In genomic region chr9:134629586-134630392, GRCh38 we compare ENCODE assay signal across 20 cellular contexts. TPM values are rescaled to one million over a fixed set of nuclear protein-coding genes. Genes with fewer than 3 reads are reported as not detected.
DNase-seq lines count a peak whose midpoint lies in the region; ATAC-seq, FAIRE-seq and TF ChIP-seq lines count a peak whose summit lies in the region.
"Had no signal": no experiment of that assay in that cellular context is flagged by ENCODE, and none has a peak within 500 bp of the region (broad histone marks: within the 10 kb centered on the region; RNA-seq: fewer than 3 reads in every experiment).

No MANE protein-coding gene starts in this region.

- no peak for TF ChIP-seq RAD21 in HepG2 (CRISPR knock-in tag; IDR thresholded peaks at IDR 0.05)

- no peak overlapping the region for H3K4me3 ChIP-seq in right lobe of liver
- H3K4me3 ChIP-seq in HepG2 (replicated peaks in 1 of 3; ENCODE audit: insufficient read depth in 1 of 3, low read depth in 2 of 3, low read length in 3 of 3), result no peak overlapping the region
- H3K4me3 ChIP-seq in endodermal cell (ENCODE audit: low read length), result no peak overlapping the region
- no peak overlapping the region for H3K4me3 ChIP-seq in osteoblast (ENCODE audit: insufficient read depth, low read length)
- no peak overlapping the region for H3K4me3 ChIP-seq in brain microvascular endothelial cell (ENCODE audit: low read depth, low read length)
- H3K4me3 ChIP-seq: esophagus muscularis mucosa, psoas muscle, SK-N-MC had no signal

- POLR2A ChIA-PET in HepG2 (lab: Yijun Ruan, JAX), result no interaction called here

- H3K4me2 ChIP-seq in HepG2 (ENCODE audit: low read depth, low read length) (no peak overlapping the region), osteoblast (ENCODE audit: insufficient read depth, low read length) (no peak overlapping the region)

- H3K9me3 Mint-ChIP-seq in endodermal cell, result no peaks in the 10 kb centered on the region
- H3K9me3 Mint-ChIP-seq: central memory CD8-positive, alpha-beta T cell; naive thymus-derived CD8-positive, alpha-beta T cell; T-helper 2 cell treated with Interferon-gamma antibody and Interleukin-4, amounts not matched to agents 5 μg/mL and 100 μg/mL, for 36 hours had no signal

- no peaks in the 10 kb centered on the region for H3K27me3 ChIP-seq in right lobe of liver
- H3K27me3 ChIP-seq in HepG2 (ENCODE audit: control insufficient read depth in 1 of 2, insufficient read depth in 2 of 2, low read length in 2 of 2), result peaks cover 10 to 83% of the 10 kb centered on the region in 2 experiments; a peak in 4 of 5 replicates
- H3K27me3 ChIP-seq in endodermal cell (ENCODE audit: control insufficient read depth, insufficient read depth, low read length, poor library complexity, severe bottlenecking), result no peaks in the 10 kb centered on the region
- H3K27me3 ChIP-seq in osteoblast (ENCODE audit: insufficient read depth, low read length), result no peaks in the 10 kb centered on the region
- no peaks in the 10 kb centered on the region for H3K27me3 ChIP-seq in brain microvascular endothelial cell (replicated peaks)
- H3K27me3 ChIP-seq: esophagus muscularis mucosa had no signal

- H3K27me3 Mint-ChIP-seq in endodermal cell (ENCODE audit: insufficient read depth), result no peaks in the 10 kb centered on the region
- H3K27me3 Mint-ChIP-seq: naive thymus-derived CD8-positive, alpha-beta T cell had no signal

- peaks cover 3% of the 10 kb centered on the region for H4K20me1 ChIP-seq in HepG2 (ENCODE audit: insufficient read depth, low read length)
- no peaks in the 10 kb centered on the region for H4K20me1 ChIP-seq in osteoblast (ENCODE audit: insufficient read depth, low read length)

- no peak for FAIRE-seq in HepG2 (lab: Jason Lieb, UNC)

- in situ Hi-C loops in HepG2 (cut with HindIII; ENCODE audit: extremely low pct_ligation_motif_present, low pct_unique_long_range_greater_than_20kb), result no loop called here
- in situ Hi-C loops in brain microvascular endothelial cell (cut with HindIII; ENCODE audit: low pct_ligation_motif_present, low sequenced_read_pairs), result loop anchor here (10.0 to 25.0 kb wide), 2 partner anchors 65 to 142 kb away; no protein-coding TSS in a partner anchor

- no peak overlapping the region for H2AFZ ChIP-seq in HepG2 (ENCODE audit: low read length)
- no peak overlapping the region for H2AFZ ChIP-seq in osteoblast (ENCODE audit: low read length)

- CTCF ChIA-PET in HepG2 (lab: Yijun Ruan, JAX; ENCODE audit: low intra/inter-chr PET ratio, low total read pairs), result no interaction called here

- TF ChIP-seq POLR2A in right lobe of liver (IDR thresholded peaks at IDR 0.05) (no peak), HepG2 (IDR thresholded peaks at IDR 0.05; ENCODE audit: insufficient read depth in 1 of 2, low read depth in 2 of 2, low read length in 2 of 2) (no peak)

- H3K4me1 Mint-ChIP-seq in endodermal cell, result peaks cover 13% of the 10 kb centered on the region
- H3K4me1 Mint-ChIP-seq: central memory CD8-positive, alpha-beta T cell had no signal

- 26% methylated on average over 2 of the region's 16 CpGs for WGBS in right lobe of liver (ENCODE audit: insufficient coverage, low coverage, low lambda C conversion rate, missing lambda C conversion rate)
- WGBS in HepG2 (ENCODE audit: low lambda C conversion rate), result 24% methylated on average over 6 of the region's 16 CpGs
- 94 to 96% methylated on average over 10 to 16 of the region's 16 CpGs for WGBS in endodermal cell (ENCODE audit: insufficient coverage in 1 of 2, insufficient read length in 1 of 2), 2 experiments

- ATAC-seq in right lobe of liver, result no peak
- no peak for ATAC-seq in HepG2
- no peak for ATAC-seq in HG03469 (IDR thresholded peaks at IDR 0.05; ENCODE audit: unreplicated experiment)
- ATAC-seq: HCT116; naive thymus-derived CD8-positive, alpha-beta T cell; PC-3; psoas muscle had no signal

- H3K9me3 ChIP-seq in right lobe of liver (no peaks in the 10 kb centered on the region), HepG2 (ENCODE audit: low read length) (no peaks in the 10 kb centered on the region), endodermal cell (ENCODE audit: control insufficient read depth, low read length) (no peaks in the 10 kb centered on the region), osteoblast (ENCODE audit: low read depth, low read length) (no peaks in the 10 kb centered on the region)
- H3K9me3 ChIP-seq: esophagus muscularis mucosa, psoas muscle had no signal

- no peak overlapping the region for H3K4me3 Mint-ChIP-seq in endodermal cell
- H3K4me3 Mint-ChIP-seq: central memory CD8-positive, alpha-beta T cell; naive thymus-derived CD8-positive, alpha-beta T cell; T-helper 2 cell treated with Interferon-gamma antibody and Interleukin-4, amounts not matched to agents 5 μg/mL and 100 μg/mL, for 36 hours had no signal

- no peak for TF ChIP-seq CTCF in right lobe of liver (IDR thresholded peaks at IDR 0.05)
- no peak for TF ChIP-seq CTCF in HepG2 (CRISPR knock-in tag; IDR thresholded peaks at IDR 0.05)
- TF ChIP-seq CTCF in endodermal cell (conservative IDR thresholded peaks at IDR 0.05), result no peak
- TF ChIP-seq CTCF in osteoblast (IDR thresholded peaks at IDR 0.05; ENCODE audit: extremely low read depth, low read depth, low read length), result no peak
- no peak for TF ChIP-seq CTCF in brain microvascular endothelial cell (IDR thresholded peaks at IDR 0.05; ENCODE audit: low read depth, low read length, missing control alignments)

- H3K4me1 ChIP-seq in right lobe of liver (no peaks in the 10 kb centered on the region), HepG2 (ENCODE audit: insufficient read depth, low read length) (no peaks in the 10 kb centered on the region), endodermal cell (ENCODE audit: control insufficient read depth, insufficient read depth, low read length) (no peaks in the 10 kb centered on the region), osteoblast (ENCODE audit: insufficient read depth, low read length) (peaks cover 21% of the 10 kb centered on the region)
- H3K4me1 ChIP-seq: esophagus muscularis mucosa, psoas muscle had no signal

- DNase-seq in right lobe of liver (peak; percentile 10 to 46 (median 45)), HepG2 (ENCODE audit: low spot score) (no peak), endodermal cell (peak; percentile 30), osteoblast (ENCODE audit: insufficient read length, low spot score, missing footprints) (peak; percentile 69), brain microvascular endothelial cell (no peak), RPMI8226 (no peak)
- DNase-seq: activated CD4-positive, alpha-beta T cell treated with anti-CD3 and anti-CD28 coated beads for 1 hour; amniotic stem cell; DMS79 treated with DMSO at 0.1 percent for 48 hours; NCI-H1436 treated with DMSO at 0.1 percent for 48 hours; PC-3; substantia nigra had no signal

- H3K36me3 ChIP-seq in right lobe of liver (no peaks in the 10 kb centered on the region), HepG2 (replicated peaks in 1 of 2; ENCODE audit: control insufficient read depth in 1 of 2, insufficient read depth in 2 of 2, low read length in 2 of 2) (no peaks in the 10 kb centered on the region), endodermal cell (ENCODE audit: control insufficient read depth, insufficient read depth, low read length) (no peaks in the 10 kb centered on the region), osteoblast (ENCODE audit: insufficient read depth, low read length) (no peaks in the 10 kb centered on the region), brain microvascular endothelial cell (replicated peaks) (no peaks in the 10 kb centered on the region)
- H3K36me3 ChIP-seq: esophagus muscularis mucosa had no signal

- intact Hi-C loops in right lobe of liver (cut with DNase I), result no loop called here
- intact Hi-C loops in HepG2 (cut with micrococcal nuclease; ENCODE audit: unreplicated experiment), result no loop called here

- no TSS peak for BruUV-seq in HepG2 (replicated peaks; lab: Mats Ljungman, UMichigan)

- H3K36me3 Mint-ChIP-seq in endodermal cell (ENCODE audit: low read depth), result no peaks in the 10 kb centered on the region
- H3K36me3 Mint-ChIP-seq: naive thymus-derived CD8-positive, alpha-beta T cell had no signal

- no peak overlapping the region for H3K9ac ChIP-seq in HepG2 (ENCODE audit: insufficient read depth, low read depth, low read length)
- H3K9ac ChIP-seq in endodermal cell (ENCODE audit: extremely low read depth, low read length, poor library complexity, severe bottlenecking), result no peak overlapping the region

- H3K27ac ChIP-seq in right lobe of liver (no peak overlapping the region), HepG2 (ENCODE audit: extremely low read length, insufficient read depth, low read length) (no peak overlapping the region), endodermal cell (ENCODE audit: low read depth, low read length) (no peak overlapping the region), osteoblast (ENCODE audit: low read depth, low read length) (no peak overlapping the region), brain microvascular endothelial cell (no peak overlapping the region)
- H3K27ac ChIP-seq: esophagus muscularis mucosa, psoas muscle, SK-N-MC had no signal

- no peak overlapping the region for H3K27ac Mint-ChIP-seq in endodermal cell
- H3K27ac Mint-ChIP-seq: naive thymus-derived CD8-positive, alpha-beta T cell; T-helper 2 cell treated with Interferon-gamma antibody and Interleukin-4, amounts not matched to agents 5 μg/mL and 100 μg/mL, for 36 hours had no signal

- TF ChIP-seq EP300 in HepG2 (IDR thresholded peaks at IDR 0.05; ENCODE audit: low read depth in 2 of 2, low read length in 2 of 2) (no peak), HepG2 (CRISPR knock-in tag; IDR thresholded peaks at IDR 0.05; ENCODE audit: borderline replicate concordance) (no peak)

- H3K79me2 ChIP-seq in HepG2 (ENCODE audit: insufficient read depth, low read length) (no peaks in the 10 kb centered on the region), osteoblast (ENCODE audit: insufficient read depth, low read length) (no peaks in the 10 kb centered on the region)

RNA-seq across cellular contexts. Expression of gene COL5A1, which starts 11.8 kb away (rescaled TPM):
- total RNA-seq in right lobe of liver, result 10 to 100 TPM in 2 of 6 experiments, 1 to 10 TPM in 4; 1.5 to 17.0 (median 7.7) TPM
- not detected in 2 replicates for total RNA-seq in HepG2 (2016; rRNA removed; fragmentation: Illumina TruSeq; extraction: Trizol)
- total RNA-seq in HepG2 (2016; cell fraction: cytosol; rRNA removed; fragmentation: Illumina TruSeq; extraction: Trizol; ENCODE audit: low read depth), result not detected in 2 replicates
- not detected in 2 replicates for total RNA-seq in HepG2 (2016; cell fraction: insoluble cytoplasmic fraction; rRNA removed; fragmentation: Illumina TruSeq; extraction: Trizol)
- total RNA-seq in HepG2 (2016; cell fraction: membrane; rRNA removed; fragmentation: Illumina TruSeq; extraction: Trizol), result not detected in 2 replicates
- not detected in 2 replicates for total RNA-seq in HepG2 (2016; cell fraction: nucleus; rRNA removed; fragmentation: Illumina TruSeq; extraction: Trizol)
- under 0.01 TPM in 1 of 2 replicates, not detected in the other for polyA plus RNA-seq in HepG2 (2011; rRNA removed)
- polyA plus RNA-seq in HepG2 (2011; cell fraction: cytosol; rRNA removed), result under 0.01 TPM in 1 of 2 replicates, not detected in the other
- polyA plus RNA-seq in HepG2 (2011; cell fraction: nucleus; rRNA removed), result 0.07 and 0.08 TPM in 2 replicates
- polyA plus RNA-seq in HepG2 (2012), result not detected in 2 replicates
- polyA plus RNA-seq in HepG2 (2016; cell fraction: cytosol; fragmentation: Illumina TruSeq; extraction: Trizol; ENCODE audit: low read depth), result not detected in 2 replicates
- not detected in 2 replicates for polyA plus RNA-seq in HepG2 (2016; cell fraction: insoluble cytoplasmic fraction; fragmentation: Illumina TruSeq; extraction: Trizol; ENCODE audit: low read depth)
- polyA plus RNA-seq in HepG2 (2016; cell fraction: membrane; fragmentation: Illumina TruSeq; extraction: Trizol; ENCODE audit: low read depth), result not detected in 2 replicates
- 0.19 TPM in 1 of 2 replicates, not detected in the other for polyA plus RNA-seq in HepG2 (2016; cell fraction: nucleus; fragmentation: Illumina TruSeq; extraction: Trizol; ENCODE audit: insufficient read depth, low read depth)
- 0.04 and 20.3 TPM in 2 replicates for polyA minus RNA-seq in HepG2 (2011; rRNA and poly(A)+ RNA removed; ENCODE audit: low replicate concordance)
- 0.20 TPM in 1 of 2 replicates, not detected in the other for polyA minus RNA-seq in HepG2 (2011; cell fraction: cytosol; rRNA and poly(A)+ RNA removed)
- not detected in 2 replicates for polyA minus RNA-seq in HepG2 (2011; cell fraction: nucleus; rRNA and poly(A)+ RNA removed)
- total RNA-seq in endodermal cell, result 10 to 100 TPM; 65.3 to 76.6 TPM
- 47.5 TPM for polyA plus RNA-seq in endodermal cell (2013, experiment 1 of 2)
- polyA plus RNA-seq in endodermal cell (2013, experiment 2 of 2), result 53.7 TPM
- 571 and 801 TPM in 2 replicates for total RNA-seq in osteoblast
- polyA plus RNA-seq: naive thymus-derived CD8-positive, alpha-beta T cell had no signal

Comparison
In these comparisons a context has a peak if more than half of its experiments do, and no peak if none do; other contexts are left out.
1. DNase-seq: peak in right lobe of liver (3 of 3), endodermal cell (single experiment) and osteoblast (single experiment); none in HepG2 (single experiment), brain microvascular endothelial cell (single experiment) and RPMI8226 (single experiment).